ENCODE assay signal across 9 cellular contexts in genomic region chr10:48363617-48364355, GRCh38. TPM values are rescaled to one million over a fixed set of nuclear protein-coding genes. Genes with fewer than 3 reads are reported as not detected.
A peak's percentile ranks its signal among the peaks of the same experiment; 100 is the strongest.
DNase-seq lines count a peak whose midpoint lies in the region; ATAC-seq and TF ChIP-seq lines count a peak whose summit lies in the region.
"Had no signal": no experiment of that assay in that cellular context is flagged by ENCODE, and none has a peak within 500 bp of the region (broad histone marks: within the 10 kb centered on the region; RNA-seq: fewer than 3 reads in every experiment).

No MANE protein-coding gene starts in this region.

- POLR2A ChIA-PET in CD4-positive, alpha-beta T cell (lab: Charles Lee) = no interaction called here
- POLR2A ChIA-PET in activated CD8-positive, alpha-beta T cell treated with anti-CD3 and anti-CD28 coated beads for 36 hours (lab: Charles Lee) = interaction anchor here (1.3 kb wide), 1 partner anchor 9 kb away, joined by 3 read pairs; no protein-coding TSS in a partner anchor

- no peaks in the 10 kb centered on the region for H3K9me3 ChIP-seq in CD4-positive, alpha-beta T cell (ENCODE audit: control insufficient read depth, low read length)
- H3K9me3 ChIP-seq: SJSA1 had no signal

- ATAC-seq in CD4-positive, alpha-beta T cell (ENCODE audit: poor library complexity) = no peak
- no peak for ATAC-seq in activated CD8-positive, alpha-beta T cell treated with anti-CD3 and anti-CD28 coated beads for 36 hours
- no peak for ATAC-seq in GM21786 (IDR thresholded peaks at IDR 0.05; ENCODE audit: unreplicated experiment)
- no peak for ATAC-seq in HG03039 (IDR thresholded peaks at IDR 0.05; ENCODE audit: unreplicated experiment)

- peak; percentile 77 for TF ChIP-seq CTCF in CD4-positive, alpha-beta T cell (IDR thresholded peaks at IDR 0.05)
- TF ChIP-seq CTCF in activated CD8-positive, alpha-beta T cell treated with anti-CD3 and anti-CD28 coated beads for 36 hours (IDR thresholded peaks at IDR 0.05) = peak; percentile 82

- H3K27ac Mint-ChIP-seq in CD4-positive, alpha-beta T cell = no peak overlapping the region
- H3K27ac Mint-ChIP-seq in activated CD8-positive, alpha-beta T cell treated with anti-CD3 and anti-CD28 coated beads for 36 hours = no peak overlapping the region

- H3K4me3 Mint-ChIP-seq in CD4-positive, alpha-beta T cell = no peak overlapping the region
- H3K4me3 Mint-ChIP-seq in activated CD8-positive, alpha-beta T cell treated with anti-CD3 and anti-CD28 coated beads for 36 hours = no peak overlapping the region

- H3K9me3 Mint-ChIP-seq in CD4-positive, alpha-beta T cell = no peaks in the 10 kb centered on the region
- no peaks in the 10 kb centered on the region for H3K9me3 Mint-ChIP-seq in activated CD8-positive, alpha-beta T cell treated with anti-CD3 and anti-CD28 coated beads for 36 hours

- CTCF ChIA-PET in CD4-positive, alpha-beta T cell (lab: Charles Lee) = interaction anchor here (1.2 to 1.3 kb wide), 2 partner anchors 10 to 293 kb away, joined by 3 read pairs; no protein-coding TSS in a partner anchor
- CTCF ChIA-PET in activated CD8-positive, alpha-beta T cell treated with anti-CD3 and anti-CD28 coated beads for 36 hours (lab: Charles Lee) = interaction anchor here (0.6 to 7.6 kb wide), 25 partner anchors 10 to 293 kb away, joined by 3 to 97 read pairs (median 4); no protein-coding TSS in a partner anchor

- H3K36me3 Mint-ChIP-seq in CD4-positive, alpha-beta T cell (ENCODE audit: low read depth) = no peaks in the 10 kb centered on the region
- no peaks in the 10 kb centered on the region for H3K36me3 Mint-ChIP-seq in activated CD8-positive, alpha-beta T cell treated with anti-CD3 and anti-CD28 coated beads for 36 hours (ENCODE audit: low read depth)

- no peaks in the 10 kb centered on the region for H3K27me3 ChIP-seq in CD4-positive, alpha-beta T cell (ENCODE audit: control insufficient read depth, insufficient read depth, low read length)
- H3K27me3 ChIP-seq: SJSA1 had no signal

- H3K4me1 Mint-ChIP-seq in CD4-positive, alpha-beta T cell (ENCODE audit: low read depth) = peaks cover 50% of the 10 kb centered on the region
- peaks cover 21% of the 10 kb centered on the region for H3K4me1 Mint-ChIP-seq in activated CD8-positive, alpha-beta T cell treated with anti-CD3 and anti-CD28 coated beads for 36 hours (ENCODE audit: low read depth)

- H3K27ac ChIP-seq in CD4-positive, alpha-beta T cell (ENCODE audit: low read depth, low read length) = no peak overlapping the region
- H3K27ac ChIP-seq: SJSA1 had no signal

- H3K27me3 Mint-ChIP-seq in CD4-positive, alpha-beta T cell = no peaks in the 10 kb centered on the region
- no peaks in the 10 kb centered on the region for H3K27me3 Mint-ChIP-seq in activated CD8-positive, alpha-beta T cell treated with anti-CD3 and anti-CD28 coated beads for 36 hours

- peak in 5 of 10 experiments; percentile 2 to 21 (median 5) for DNase-seq in CD4-positive, alpha-beta T cell
- DNase-seq in GM19240 (ENCODE audit: insufficient read length, low spot score) (peak; percentile 7), NCI-H2227 treated with DMSO at 0.1 percent for 48 hours (lab: John Stamatoyannopoulos, UW) (peak; percentile 34), globus pallidus (ENCODE audit: low spot score) (peak; percentile 78), pons (ENCODE audit: low spot score) (peak; percentile 90)
- peak; percentile 41 for DNase-seq in activated CD8-positive, alpha-beta T cell treated with anti-CD3 and anti-CD28 coated beads for 36 hours

- intact Hi-C loops in CD4-positive, alpha-beta T cell (cut with DNase I, micrococcal nuclease) = loop anchor here (1.0 to 10.0 kb wide), 6 partner anchors 49 to 1151 kb away; partner anchors contain the start of gene ARHGAP22 (in 1 of the 2)
- intact Hi-C loops in activated CD8-positive, alpha-beta T cell treated with anti-CD3 and anti-CD28 coated beads for 36 hours (cut with micrococcal nuclease) = loop anchor here (5.0 to 10.0 kb wide), 2 partner anchors 141 to 294 kb away; no protein-coding TSS in a partner anchor

RNA-seq across cellular contexts. Expression of gene MAPK8, which starts 57.3 kb away (rescaled TPM):
- 10 to 100 TPM; 47.8 to 50.6 TPM for total RNA-seq in CD4-positive, alpha-beta T cell
- total RNA-seq in activated CD8-positive, alpha-beta T cell treated with anti-CD3 and anti-CD28 coated beads for 36 hours = 10 to 100 TPM; 40.5 to 41.1 TPM
